Comparison of ENCODE assay signal across 28 cellular contexts in the genomic region with DNA sequence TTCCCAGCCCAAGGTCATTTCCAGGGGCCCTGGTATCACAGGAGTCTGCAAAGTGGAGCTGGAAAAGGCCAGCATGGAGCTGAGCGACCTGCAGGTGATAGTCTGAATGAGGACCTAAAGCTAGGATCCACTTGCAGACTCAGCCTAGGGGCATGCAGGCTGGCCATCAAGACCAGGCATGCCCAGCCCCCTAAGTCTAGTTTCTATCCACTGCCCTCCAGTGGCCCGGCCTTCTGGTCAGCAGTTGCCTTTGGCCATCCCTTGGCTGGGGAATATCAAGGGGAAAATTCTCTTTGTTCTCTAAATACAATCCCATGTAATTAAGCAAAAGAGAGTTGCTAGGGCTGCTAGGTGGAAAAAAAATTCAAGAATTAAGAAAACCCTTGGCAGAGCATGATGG.
"Had no signal": no experiment of that assay in that cellular context is flagged by ENCODE, and none has a peak within 500 bp of the region (broad histone marks: within the 10 kb centered on the region; RNA-seq: fewer than 3 reads in every experiment).

No MANE protein-coding gene starts in this region.

- H3K4me1 ChIP-seq: parathyroid adenoma, psoas muscle, right lobe of liver, sigmoid colon, stomach, thyroid gland, tibial nerve, upper lobe of left lung, vagina had no signal

- H3K27ac ChIP-seq: ovary, parathyroid adenoma, psoas muscle, right lobe of liver, sigmoid colon, stomach, thoracic aorta, thyroid gland, tibial nerve, upper lobe of left lung, vagina had no signal

- H3K36me3 ChIP-seq: ovary, right lobe of liver, sigmoid colon, stomach, thoracic aorta, thyroid gland, tibial nerve, upper lobe of left lung, vagina had no signal

- DNase-seq: nephron progenitor cell; occipital lobe; ovary; posterior cingulate gyrus; psoas muscle; right cardiac atrium; right lobe of liver; sigmoid colon; small intestine; stimulated activated CD4-positive, alpha-beta T cell treated with anti-CD3 and anti-CD28 coated beads, Interleukin-15, amount 100 ng/mL, for 24 hours; stimulated activated CD4-positive, alpha-beta T cell treated with anti-CD3 and anti-CD28 coated beads, Interleukin-2, amount 100 ng/mL, for 24 hours; stimulated activated CD4-positive, alpha-beta T cell treated with anti-CD3 and anti-CD28 coated beads, Interleukin-2, amount 100 ng/mL, for 48 hours; stimulated activated CD4-positive, alpha-beta T cell treated with anti-CD3 and anti-CD28 coated beads, Interleukin-4, amount 100 ng/mL, for 24 hours; stimulated activated naive B cell treated with anti-CD40 and anti-IgM and Interleukin-4, amounts not matched to agents 10 μg/mL and 1 μg/mL and 100 μg/mL, for 72 hours; stimulated activated naive CD4-positive, alpha-beta T cell treated with Interleukin-2 at 50 U/mL for 16 hours; stomach; thyroid gland; trophoblast cell; upper lobe of left lung had no signal

- H3K4me3 Mint-ChIP-seq: natural killer cell treated with Interleukin-12 subunit alpha and Interleukin-12 subunit beta and Interleukin-15 and Interleukin-18, amount 100 ng/mL, for 72 hours; nephron progenitor cell; neural crest cell; stimulated activated effector memory CD8-positive, alpha-beta T cell treated with anti-CD3 and anti-CD28 coated beads, Interleukin-12 subunit alpha, Interleukin-12 subunit beta, amount 100 ng/mL, for 72 hours; stimulated activated naive B cell treated with anti-CD40 and anti-IgM and Interleukin-4, amounts not matched to agents 10 μg/mL and 1 μg/mL and 100 μg/mL, for 72 hours; stimulated activated naive CD8-positive, alpha-beta T cell treated with anti-CD3 and anti-CD28 coated beads, Interleukin-15, Interleukin-2, amounts not matched to agents 100 ng/mL and 50 ng/mL, for 24 hours had no signal

- H3K4me3 ChIP-seq: ovary, psoas muscle, right lobe of liver, sigmoid colon, stomach, thoracic aorta, thyroid gland, tibial nerve, upper lobe of left lung, vagina had no signal

- H3K27me3 ChIP-seq: ovary, right lobe of liver, thyroid gland, upper lobe of left lung, vagina had no signal

- H3K4me1 Mint-ChIP-seq: stimulated activated effector memory CD8-positive, alpha-beta T cell treated with anti-CD3 and anti-CD28 coated beads, Interleukin-12 subunit alpha, Interleukin-12 subunit beta, amount 100 ng/mL, for 72 hours; stimulated activated naive B cell treated with anti-CD40 and anti-IgM and Interleukin-4, amounts not matched to agents 10 μg/mL and 1 μg/mL and 100 μg/mL, for 72 hours had no signal

- H3K9me3 ChIP-seq: ovary, psoas muscle, right lobe of liver, sigmoid colon, thoracic aorta, thyroid gland, upper lobe of left lung, vagina had no signal

- H3K36me3 Mint-ChIP-seq: natural killer cell treated with Interleukin-12 subunit alpha and Interleukin-12 subunit beta and Interleukin-15 and Interleukin-18, amount 100 ng/mL, for 72 hours; stimulated activated effector memory CD8-positive, alpha-beta T cell treated with anti-CD3 and anti-CD28 coated beads, Interleukin-12 subunit alpha, Interleukin-12 subunit beta, amount 100 ng/mL, for 72 hours; stimulated activated naive B cell treated with anti-CD40 and anti-IgM and Interleukin-4, amounts not matched to agents 10 μg/mL and 1 μg/mL and 100 μg/mL, for 72 hours had no signal

- H3K9me3 Mint-ChIP-seq: natural killer cell treated with Interleukin-12 subunit alpha and Interleukin-12 subunit beta and Interleukin-15 and Interleukin-18, amount 100 ng/mL, for 72 hours; neural crest cell; stimulated activated naive CD8-positive, alpha-beta T cell treated with anti-CD3 and anti-CD28 coated beads, Interleukin-15, Interleukin-2, amounts not matched to agents 100 ng/mL and 50 ng/mL, for 24 hours had no signal

- H3K27ac Mint-ChIP-seq: natural killer cell treated with Interleukin-12 subunit alpha and Interleukin-12 subunit beta and Interleukin-15 and Interleukin-18, amount 100 ng/mL, for 72 hours; nephron progenitor cell; progenitor cell of endocrine pancreas; stimulated activated effector memory CD8-positive, alpha-beta T cell treated with anti-CD3 and anti-CD28 coated beads, Interleukin-12 subunit alpha, Interleukin-12 subunit beta, amount 100 ng/mL, for 72 hours; stimulated activated naive B cell treated with anti-CD40 and anti-IgM and Interleukin-4, amounts not matched to agents 10 μg/mL and 1 μg/mL and 100 μg/mL, for 72 hours; stimulated activated naive CD8-positive, alpha-beta T cell treated with anti-CD3 and anti-CD28 coated beads, Interleukin-15, Interleukin-2, amounts not matched to agents 100 ng/mL and 50 ng/mL, for 24 hours had no signal
